ENCODE assay signal across 17 cellular contexts in the genomic region with DNA sequence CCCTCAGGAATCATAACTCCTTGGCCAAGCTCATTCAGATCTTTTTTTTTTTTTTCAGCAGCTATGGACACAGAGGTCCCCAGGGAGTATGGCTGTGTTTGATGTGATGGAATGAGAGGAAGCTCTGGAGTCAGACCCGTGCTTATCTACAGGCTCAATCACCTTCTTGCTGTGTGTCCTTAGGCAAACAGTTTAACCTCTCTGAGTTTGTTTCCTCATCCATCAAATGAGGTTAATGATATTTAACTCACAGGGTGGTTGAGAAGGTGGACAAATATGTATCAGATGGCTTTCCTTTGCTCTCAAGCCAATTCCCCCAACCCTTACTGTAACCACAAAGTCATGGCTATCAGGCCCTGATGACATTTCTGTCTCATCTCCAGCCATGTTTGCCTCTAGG.
DNase-seq lines count a peak whose midpoint lies in the region; ATAC-seq and TF ChIP-seq lines count a peak whose summit lies in the region.
"Had no signal": no experiment of that assay in that cellular context is flagged by ENCODE, and none has a peak within 500 bp of the region (broad histone marks: within the 10 kb centered on the region; RNA-seq: fewer than 3 reads in every experiment).

No MANE protein-coding gene starts in this region.

- H3K9me2 ChIP-seq in MM.1S (replicated peaks; ENCODE audit: insufficient read depth, low read length) = no peaks in the 10 kb centered on the region

- H2AFZ ChIP-seq in MM.1S (ENCODE audit: low read length) = no peak overlapping the region
- H2AFZ ChIP-seq: GM23338 had no signal

- H3K4me3 ChIP-seq in astrocyte of the cerebellum (ENCODE audit: low read depth, low read length) (no peak overlapping the region), BE2C (ENCODE audit: low read depth, low read length) (no peak overlapping the region), MM.1S (ENCODE audit: low read length) (no peak overlapping the region)
- H3K4me3 ChIP-seq: A549; BLaER1 treated with 17β-estradiol and CSF1 and Interleukin-3, amounts not matched to agents 10 nM and 100 nM; GM23338 had no signal

- DNase-seq in LHCN-M2 (ENCODE audit: low read depth) (peak; percentile 14), astrocyte of the cerebellum (ENCODE audit: low read depth) (peak; percentile 38), myocyte (ENCODE audit: low read depth) (peak; percentile 21), BE2C (no peak), DMS 273 (lab: John Stamatoyannopoulos, UW; ENCODE audit: unreplicated experiment) (no peak), MM.1S (no peak)
- DNase-seq: Calu3; CD8-positive, alpha-beta T cell; DMS 273 treated with DMSO at 0.1 percent for 48 hours; DMS53; HCEC 1CT; IMR-90; KBM-7 had no signal

- no peak for TF ChIP-seq POLR2A in GM18505 (IDR thresholded peaks at IDR 0.05; ENCODE audit: borderline replicate concordance, extremely low read depth, insufficient read depth, insufficient read length)

- H3K9me3 ChIP-seq in BE2C (no peaks in the 10 kb centered on the region), MM.1S (replicated peaks; ENCODE audit: insufficient read depth, low read length) (no peaks in the 10 kb centered on the region)
- H3K9me3 ChIP-seq: A549; BLaER1 treated with 17β-estradiol and CSF1 and Interleukin-3, amounts not matched to agents 10 nM and 100 nM had no signal

- H3K4me1 ChIP-seq in BE2C = no peaks in the 10 kb centered on the region
- H3K4me1 ChIP-seq in MM.1S (ENCODE audit: low read length) = no peaks in the 10 kb centered on the region
- H3K4me1 ChIP-seq: A549 had no signal

- H3K36me3 ChIP-seq in BE2C (no peaks in the 10 kb centered on the region), MM.1S (replicated peaks; ENCODE audit: insufficient read depth, low read length) (no peaks in the 10 kb centered on the region)
- H3K36me3 ChIP-seq: BLaER1 treated with 17β-estradiol and CSF1 and Interleukin-3, amounts not matched to agents 10 nM and 100 nM had no signal

- TF ChIP-seq CTCF in astrocyte of the cerebellum (IDR thresholded peaks at IDR 0.05; ENCODE audit: low read depth, low read length, missing control alignments) (no peak), BE2C (IDR thresholded peaks at IDR 0.05; ENCODE audit: low read depth, low read length) (no peak), MM.1S (IDR thresholded peaks at IDR 0.05; ENCODE audit: low read length) (no peak)

- no peaks in the 10 kb centered on the region for H3K79me2 ChIP-seq in MM.1S (ENCODE audit: low read length)

- H3K4me2 ChIP-seq in MM.1S (ENCODE audit: low read depth, low read length) = no peak overlapping the region
- H3K4me2 ChIP-seq: A549; BLaER1 treated with 17β-estradiol and CSF1 and Interleukin-3, amounts not matched to agents 10 nM and 100 nM; GM23338 had no signal

- ATAC-seq in GM18505 (IDR thresholded peaks at IDR 0.05; ENCODE audit: unreplicated experiment) = no peak
- ATAC-seq: A549; CD8-positive, alpha-beta T cell; GM23338 had no signal

- H3F3A ChIP-seq in MM.1S (ENCODE audit: insufficient read depth, low read length) = no peaks in the 10 kb centered on the region

- in situ Hi-C loops in astrocyte of the cerebellum (cut with HindIII; ENCODE audit: low sequenced_read_pairs) = no loop called here

- no peaks in the 10 kb centered on the region for H4K20me1 ChIP-seq in MM.1S (ENCODE audit: insufficient read depth, low read length)
- H4K20me1 ChIP-seq: BLaER1 treated with 17β-estradiol and CSF1 and Interleukin-3, amounts not matched to agents 10 nM and 100 nM had no signal

- H3K9ac ChIP-seq in MM.1S (ENCODE audit: low read length) = no peak overlapping the region
- H3K9ac ChIP-seq: BLaER1 treated with 17β-estradiol and CSF1 and Interleukin-3, amounts not matched to agents 10 nM and 100 nM had no signal

- no peak overlapping the region for H3K27ac ChIP-seq in MM.1S (ENCODE audit: low read length)
- H3K27ac ChIP-seq: A549; BLaER1 treated with 17β-estradiol and CSF1 and Interleukin-3, amounts not matched to agents 10 nM and 100 nM had no signal

- H3K27me3 ChIP-seq in BE2C = no peaks in the 10 kb centered on the region
- H3K27me3 ChIP-seq in MM.1S (replicated peaks; ENCODE audit: insufficient read depth, low read length) = no peaks in the 10 kb centered on the region
- H3K27me3 ChIP-seq: BLaER1 treated with 17β-estradiol and CSF1 and Interleukin-3, amounts not matched to agents 10 nM and 100 nM had no signal

Comparison
In these comparisons a context has a peak if more than half of its experiments do, and no peak if none do; other contexts are left out.
1. DNase-seq: peak in LHCN-M2 (single experiment), astrocyte of the cerebellum (single experiment) and myocyte (single experiment); none in BE2C (single experiment), DMS 273 (single experiment) and MM.1S (single experiment).